In genomic region chr11:27456140-27456801, GRCh38 we compare ENCODE assay signal across 12 cellular contexts. TPM values are rescaled to one million over a fixed set of nuclear protein-coding genes. Genes with fewer than 3 reads are reported as not detected.
A peak's percentile ranks its signal among the peaks of the same experiment; 100 is the strongest.
DNase-seq lines count a peak whose midpoint lies in the region; ATAC-seq and TF ChIP-seq lines count a peak whose summit lies in the region.
"Had no signal": no experiment of that assay in that cellular context is flagged by ENCODE, and none has a peak within 500 bp of the region (broad histone marks: within the 10 kb centered on the region; RNA-seq: fewer than 3 reads in every experiment).

No MANE protein-coding gene starts in this region.

- H3K9me3 ChIP-seq in right lobe of liver = no peaks in the 10 kb centered on the region
- H3K9me3 ChIP-seq: BLaER1 had no signal

- no peak for TF ChIP-seq POLR2A in right lobe of liver (IDR thresholded peaks at IDR 0.05)

- peaks cover 0 to 63% (median 17%) of the 10 kb centered on the region in 4 donors for H3K4me1 ChIP-seq in right lobe of liver

- TF ChIP-seq CTCF in AG10803 (conservative IDR thresholded peaks at IDR 0.05; ENCODE audit: low read length) = no peak
- no peak for TF ChIP-seq CTCF in right lobe of liver (IDR thresholded peaks at IDR 0.05)

- peak; percentile 84 to 93 (median 86) for ATAC-seq in right lobe of liver

- intact Hi-C loops in right lobe of liver (cut with DNase I) (no loop called here), cardiac septum (cut with DNase I) (no loop called here)

- peak overlapping the region; percentile 64 to 77 (median 75) for H3K27ac ChIP-seq in right lobe of liver
- H3K27ac ChIP-seq: BLaER1 had no signal

- H3K36me3 ChIP-seq in right lobe of liver = no peaks in the 10 kb centered on the region
- H3K36me3 ChIP-seq: BLaER1 had no signal

- peak overlapping the region; percentile 4; the same call in 1 of the 2 replicates for H3K4me3 ChIP-seq in AG10803 (ENCODE audit: low read length)
- no peak overlapping the region for H3K4me3 ChIP-seq in right lobe of liver
- H3K4me3 ChIP-seq: BLaER1 had no signal

- peak; percentile 51 for DNase-seq in AG10803 (ENCODE audit: low read depth)
- DNase-seq in NCI-H226 = peak; percentile 65
- peak; percentile 65 for DNase-seq in dermis blood vessel endothelial cell
- DNase-seq in right lobe of liver = no peak
- no peak for DNase-seq in stimulated activated CD4-positive, alpha-beta T cell treated with anti-CD3 and anti-CD28 coated beads, Interleukin-4, amount 100 ng/mL, for 1 hour
- DNase-seq in GF-D8 (lab: John Stamatoyannopoulos, UW) = no peak
- no peak for DNase-seq in cardiac septum (ENCODE audit: low spot score)
- no peak for DNase-seq in superior temporal gyrus (ENCODE audit: extremely low spot score)
- DNase-seq: activated CD4-positive, alpha-beta T cell treated with anti-CD3 and anti-CD28 coated beads, Interleukin-2, amount 10 ng/mL, durations not matched to agents 24 days and 14 days; effector memory CD4-positive, alpha-beta T cell; NCI-H510A had no signal

- 14% methylated on average over 2 of the region's 2 CpGs for WGBS in right lobe of liver (ENCODE audit: insufficient coverage, low coverage, low lambda C conversion rate, missing lambda C conversion rate)

- no peaks in the 10 kb centered on the region for H3K27me3 ChIP-seq in right lobe of liver
- H3K27me3 ChIP-seq: BLaER1 had no signal

RNA-seq across cellular contexts. Expression of gene LGR4, which starts 16.3 kb away (rescaled TPM):
- total RNA-seq in dermis blood vessel endothelial cell (1.9 and 3.6 TPM in 2 replicates), right lobe of liver (10 to 100 TPM; 32.5 to 46.3 (median 44.1) TPM), cardiac septum (22.6 TPM)
- total RNA-seq: activated CD4-positive, alpha-beta T cell treated with anti-CD3 and anti-CD28 coated beads, Interleukin-2, amount 10 ng/mL, durations not matched to agents 24 days and 14 days had no signal

RNA-seq across cellular contexts. Expression of gene LIN7C, which starts 50.3 kb away (rescaled TPM):
- total RNA-seq in dermis blood vessel endothelial cell = 38.9 and 44.4 TPM in 2 replicates
- total RNA-seq in right lobe of liver = 10 to 100 TPM; 22.6 to 33.2 (median 27.1) TPM
- total RNA-seq in cardiac septum = 17.4 TPM

Comparison
In these comparisons a context has a peak if more than half of its experiments do, and no peak if none do; other contexts are left out.
1. DNase-seq: peak in AG10803 (single experiment), NCI-H226 (single experiment) and dermis blood vessel endothelial cell (single experiment); none in right lobe of liver (0 of 3), stimulated activated CD4-positive, alpha-beta T cell treated with anti-CD3 and anti-CD28 coated beads, Interleukin-4, amount 100 ng/mL, for 1 hour (single experiment), GF-D8 (single experiment), cardiac septum (single experiment) and superior temporal gyrus (single experiment).